Comparison of ENCODE assay signal across 8 cellular contexts in the genomic region with DNA sequence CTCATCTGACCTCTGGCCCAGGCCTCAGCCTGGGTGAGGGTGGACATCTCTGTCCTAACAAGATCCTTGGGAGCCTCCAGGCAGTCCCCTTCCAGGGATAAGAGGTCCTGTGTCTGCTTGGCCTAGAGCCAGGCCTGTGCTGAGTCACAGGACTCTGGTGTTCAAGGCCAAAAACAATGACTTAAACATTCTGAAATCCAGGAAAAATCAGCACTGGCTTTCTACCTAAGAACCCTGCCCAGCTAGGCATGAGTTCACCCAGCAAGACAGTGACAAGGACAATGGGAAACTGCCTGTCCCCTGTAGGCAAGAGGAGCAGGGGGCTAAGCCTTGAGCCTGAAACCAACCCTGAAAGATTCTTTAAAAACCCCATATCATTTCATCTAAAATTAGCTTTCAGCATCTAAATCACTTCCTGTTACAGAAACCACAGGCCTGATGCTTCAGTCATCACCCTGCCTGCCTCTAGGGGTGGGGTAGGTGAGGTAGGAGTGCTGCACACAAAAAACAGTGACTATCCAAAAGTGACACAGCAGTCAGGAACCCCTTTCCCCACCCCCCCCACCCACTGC. TPM values are rescaled to one million over a fixed set of nuclear protein-coding genes. Genes with fewer than 3 reads are reported as not detected.
A peak's percentile ranks its signal among the peaks of the same experiment; 100 is the strongest.
DNase-seq lines count a peak whose midpoint lies in the region; ATAC-seq, FAIRE-seq and TF ChIP-seq lines count a peak whose summit lies in the region.

No MANE protein-coding gene starts in this region.

- no peaks in the 10 kb centered on the region for H3K9me3 Mint-ChIP-seq in activated B cell treated with CpG ODN at 0.5 μM for 24 hours

- no peak overlapping the region for H3K4me3 ChIP-seq in choroid plexus epithelial cell (ENCODE audit: low read depth, low read length)

- TF ChIP-seq CTCF in activated B cell treated with CpG ODN at 0.5 μM for 24 hours (IDR thresholded peaks at IDR 0.05), result no peak
- no peak for TF ChIP-seq CTCF in choroid plexus epithelial cell (conservative IDR thresholded peaks at IDR 0.05; ENCODE audit: low read depth, low read length)

- POLR2A ChIA-PET in activated B cell treated with CpG ODN at 0.5 μM for 24 hours (lab: Charles Lee), result interaction anchor here (0.6 to 0.8 kb wide), 3 partner anchors 9 to 73 kb away, joined by 3 read pairs; no protein-coding TSS in a partner anchor

- intact Hi-C loops in activated B cell treated with CpG ODN at 0.5 μM for 24 hours (cut with micrococcal nuclease), result loop anchor here (1.0 to 5.0 kb wide), 7 partner anchors 31 to 949 kb away; a partner anchor contains a TSS

- H3K27ac Mint-ChIP-seq in activated B cell treated with CpG ODN at 0.5 μM for 24 hours, result peak overlapping the region; percentile 84

- DNase-seq in DMS53 treated with DMSO at 0.1 percent for 48 hours (lab: John Stamatoyannopoulos, UW; ENCODE audit: unreplicated experiment), result peak; percentile 40
- peak; percentile 80 for DNase-seq in HTR-8/SVneo (ENCODE audit: insufficient read length, low spot score)
- no peak for DNase-seq in activated B cell treated with CpG ODN at 0.5 μM for 24 hours
- DNase-seq in choroid plexus epithelial cell (ENCODE audit: low read depth), result peak; percentile 90
- DNase-seq in midbrain (lab: John Stamatoyannopoulos, UW), result peak; percentile 1
- peak; percentile 70 for DNase-seq in stimulated activated naive CD8-positive, alpha-beta T cell treated with anti-CD3 and anti-CD28 coated beads, Interleukin-15, Interleukin-2, amounts not matched to agents 100 U/mL and 50 U/mL, for 24 hours
- DNase-seq in NCI-H146 (lab: John Stamatoyannopoulos, UW), result no peak

- FAIRE-seq in HTR-8/SVneo (lab: Jason Lieb, UNC), result no peak

- ATAC-seq in GM21515 (IDR thresholded peaks at IDR 0.05; ENCODE audit: unreplicated experiment) (peak; percentile 74), activated B cell treated with CpG ODN at 0.5 μM for 24 hours (ENCODE audit: low read depth) (peak; percentile 70)
- peak; percentile 34 for ATAC-seq in stimulated activated naive CD8-positive, alpha-beta T cell treated with anti-CD3 and anti-CD28 coated beads, Interleukin-15, Interleukin-2, amounts not matched to agents 100 U/mL and 50 U/mL, for 24 hours

- CTCF ChIA-PET in activated B cell treated with CpG ODN at 0.5 μM for 24 hours (lab: Charles Lee), result interaction anchor here (1.0 to 2.5 kb wide), 3 partner anchors 10 to 38 kb away, joined by 3 to 12 read pairs (median 4); no protein-coding TSS in a partner anchor

- no peaks in the 10 kb centered on the region for H3K36me3 Mint-ChIP-seq in activated B cell treated with CpG ODN at 0.5 μM for 24 hours (ENCODE audit: low read depth)

- H3K4me1 Mint-ChIP-seq in activated B cell treated with CpG ODN at 0.5 μM for 24 hours, result peaks cover 82% of the 10 kb centered on the region

- no peaks in the 10 kb centered on the region for H3K27me3 Mint-ChIP-seq in activated B cell treated with CpG ODN at 0.5 μM for 24 hours

- H3K4me3 Mint-ChIP-seq in activated B cell treated with CpG ODN at 0.5 μM for 24 hours, result peak overlapping the region; percentile 53

RNA-seq across cellular contexts. Expression of a gene that starts 29.9 kb away (rescaled TPM):
- 0.29 TPM in 1 of 2 replicates, not detected in the other for total RNA-seq in activated B cell treated with CpG ODN at 0.5 μM for 24 hours

RNA-seq across cellular contexts. Expression of a gene that starts 43.0 kb away (rescaled TPM):
- not detected in 2 replicates for total RNA-seq in activated B cell treated with CpG ODN at 0.5 μM for 24 hours

Comparison
In these comparisons a context has a peak if more than half of its experiments do, and no peak if none do; other contexts are left out.
1. DNase-seq: peak in DMS53 treated with DMSO at 0.1 percent for 48 hours (single experiment), HTR-8/SVneo (single experiment), choroid plexus epithelial cell (single experiment), midbrain (single experiment) and stimulated activated naive CD8-positive, alpha-beta T cell treated with anti-CD3 and anti-CD28 coated beads, Interleukin-15, Interleukin-2, amounts not matched to agents 100 U/mL and 50 U/mL, for 24 hours (single experiment); none in activated B cell treated with CpG ODN at 0.5 μM for 24 hours (single experiment) and NCI-H146 (single experiment).
2. Peak in every context shown above with its lines, with median percentiles within 50 percentile points of each other: ATAC-seq.